In genomic region chr1:183620-184335, GRCh38 we compare ENCODE assay signal across 7 cellular contexts.
A peak's percentile ranks its signal among the peaks of the same experiment; 100 is the strongest.
DNase-seq lines count a peak whose midpoint lies in the region; ATAC-seq and TF ChIP-seq lines count a peak whose summit lies in the region.
"Not testable (repeated sequence)": the region's sequence is repeated elsewhere in the genome, so short reads cannot be mapped to it uniquely, and the experiment has no call there.

No MANE protein-coding gene starts in this region.

- H3K4me1 Mint-ChIP-seq in activated naive CD8-positive, alpha-beta T cell treated with anti-CD3 and anti-CD28 coated beads, Interleukin-2, amount 10 ng/mL, durations not matched to agents 7 days and 5 days; endothelial cell (ENCODE audit: unreplicated experiment); nephron: not testable (repeated sequence)

- not testable (repeated sequence) for H3K27ac Mint-ChIP-seq in activated naive CD8-positive, alpha-beta T cell treated with anti-CD3 and anti-CD28 coated beads, Interleukin-2, amount 10 ng/mL, durations not matched to agents 7 days and 5 days; endothelial cell (ENCODE audit: unreplicated experiment)
- peak overlapping the region in 2 of 3 experiments; percentile 71 to 85 for H3K27ac Mint-ChIP-seq in nephron

- POLR2A ChIA-PET in activated naive CD8-positive, alpha-beta T cell treated with anti-CD3 and anti-CD28 coated beads, Interleukin-2, amount 10 ng/mL, durations not matched to agents 7 days and 5 days (lab: Charles Lee): not testable (repeated sequence)

- TF ChIP-seq CTCF in endothelial cell (IDR thresholded peaks at IDR 0.05; ENCODE audit: unreplicated experiment); nephron (IDR thresholded peaks at IDR 0.05; ENCODE audit: unreplicated experiment in 3 of 3); spleen (IDR thresholded peaks at IDR 0.05 in 8 of 11, conservative IDR thresholded peaks at IDR 0.05 in 3 of 11); tibial nerve (IDR thresholded peaks at IDR 0.05): not testable (repeated sequence)

- H3K36me3 ChIP-seq in spleen: peaks cover 0 to 13% (median 8%) of the 10 kb centered on the region in 6 donors
- peaks cover 0 to 11% (median 0%) of the 10 kb centered on the region in 3 donors for H3K36me3 ChIP-seq in tibial nerve

- not testable (repeated sequence) for TF ChIP-seq POLR2A in spleen (IDR thresholded peaks at IDR 0.05); tibial nerve (IDR thresholded peaks at IDR 0.05)

- not testable (repeated sequence) for H3K9me3 Mint-ChIP-seq in activated naive CD8-positive, alpha-beta T cell treated with anti-CD3 and anti-CD28 coated beads, Interleukin-2, amount 10 ng/mL, durations not matched to agents 7 days and 5 days; endothelial cell (ENCODE audit: unreplicated experiment); nephron

- not testable (repeated sequence) for H3K27me3 Mint-ChIP-seq in activated naive CD8-positive, alpha-beta T cell treated with anti-CD3 and anti-CD28 coated beads, Interleukin-2, amount 10 ng/mL, durations not matched to agents 7 days and 5 days; endothelial cell (ENCODE audit: unreplicated experiment); nephron (ENCODE audit: low read depth)

- H3K4me1 ChIP-seq in spleen, tibial nerve: not testable (repeated sequence)

- not testable (repeated sequence) for H3K4me3 ChIP-seq in spleen, tibial nerve

- 61 to 82% (median 77%) methylated on average over 3 to 10 of the region's 13 CpGs for WGBS in spleen, 5 donors
- 69 to 77% methylated on average over 8 to 10 of the region's 13 CpGs for WGBS in tibial nerve, 2 donors

- H3K27ac ChIP-seq in spleen, tibial nerve: not testable (repeated sequence)

- intact Hi-C loops in spleen (cut with DNase I; ENCODE audit: low total_unique reads): not testable (repeated sequence)

- H3K36me3 Mint-ChIP-seq in activated naive CD8-positive, alpha-beta T cell treated with anti-CD3 and anti-CD28 coated beads, Interleukin-2, amount 10 ng/mL, durations not matched to agents 7 days and 5 days; endothelial cell (ENCODE audit: low read depth, unreplicated experiment); nephron (ENCODE audit: low read depth): not testable (repeated sequence)

- not testable (repeated sequence) for H3K9me3 ChIP-seq in spleen, tibial nerve

- not testable (repeated sequence) for H3K27me3 ChIP-seq in spleen (replicated peaks in 1 of 7); tibial nerve

- DNase-seq in activated CD8-positive, alpha-beta memory T cell treated with anti-CD3 and anti-CD28 coated beads for 24 hours: peak; percentile 56
- DNase-seq in activated naive CD8-positive, alpha-beta T cell treated with anti-CD3 and anti-CD28 coated beads, Interleukin-2, amount 10 ng/mL, durations not matched to agents 7 days and 5 days: peak; percentile 31
- DNase-seq in endothelial cell (ENCODE audit: low spot score) (peak; percentile 2), left lobe of liver (ENCODE audit: low spot score) (peak; percentile 46), spleen (peak; percentile 76), tibial nerve (ENCODE audit: low spot score in 2 of 2) (peak; percentile 4 to 15)

- not testable (repeated sequence) for ATAC-seq in activated naive CD8-positive, alpha-beta T cell treated with anti-CD3 and anti-CD28 coated beads, Interleukin-2, amount 10 ng/mL, durations not matched to agents 7 days and 5 days (ENCODE audit: low read depth); left lobe of liver

- not testable (repeated sequence) for TF ChIP-seq EP300 in tibial nerve (IDR thresholded peaks at IDR 0.05)

- H3K4me3 Mint-ChIP-seq in activated naive CD8-positive, alpha-beta T cell treated with anti-CD3 and anti-CD28 coated beads, Interleukin-2, amount 10 ng/mL, durations not matched to agents 7 days and 5 days; endothelial cell (ENCODE audit: unreplicated experiment); nephron: not testable (repeated sequence)

Comparison
In these comparisons a context has a peak if more than half of its experiments do, and no peak if none do; other contexts are left out.
1. DNase-seq: peak in every context shown above with its lines; median percentile 76 in spleen; 56 in activated CD8-positive, alpha-beta memory T cell treated with anti-CD3 and anti-CD28 coated beads for 24 hours; 46 in left lobe of liver; 31 in activated naive CD8-positive, alpha-beta T cell treated with anti-CD3 and anti-CD28 coated beads, Interleukin-2, amount 10 ng/mL, durations not matched to agents 7 days and 5 days; 10 in tibial nerve; 2 in endothelial cell.